13 cellular contexts compared by ENCODE assay signal in genomic region chr6:87115402-87116135, GRCh38. TPM values are rescaled to one million over a fixed set of nuclear protein-coding genes. Genes with fewer than 3 reads are reported as not detected.
DNase-seq lines count a peak whose midpoint lies in the region; ATAC-seq and TF ChIP-seq lines count a peak whose summit lies in the region.
"Had no signal": no experiment of that assay in that cellular context is flagged by ENCODE, and none has a peak within 500 bp of the region (broad histone marks: within the 10 kb centered on the region; RNA-seq: fewer than 3 reads in every experiment).

No MANE protein-coding gene starts in this region.

- H3K4me2 ChIP-seq in neural progenitor cell: no peak overlapping the region
- H3K4me2 ChIP-seq: BLaER1 treated with 17β-estradiol and CSF1 and Interleukin-3, amounts not matched to agents 10 nM and 100 nM had no signal

- peak; percentile 97 for ATAC-seq in GM21619 (IDR thresholded peaks at IDR 0.05; ENCODE audit: unreplicated experiment)
- peak; percentile 92 for ATAC-seq in HG03280 (IDR thresholded peaks at IDR 0.05; ENCODE audit: unreplicated experiment)
- ATAC-seq: gastroesophageal sphincter had no signal

- no peak overlapping the region for H3K27ac ChIP-seq in neural progenitor cell
- no peak overlapping the region for H3K27ac ChIP-seq in vagina
- H3K27ac ChIP-seq: BLaER1 treated with 17β-estradiol and CSF1 and Interleukin-3, amounts not matched to agents 10 nM and 100 nM; gastroesophageal sphincter had no signal

- no peaks in the 10 kb centered on the region for H3K9me3 Mint-ChIP-seq in activated naive CD4-positive, alpha-beta T cell treated with anti-CD3 and anti-CD28 coated beads for 36 hours
- H3K9me3 Mint-ChIP-seq in activated naive CD4-positive, alpha-beta T cell treated with anti-CD3 and anti-CD28 coated beads, Interleukin-2, amount 10 ng/mL, durations not matched to agents 7 days and 5 days: no peaks in the 10 kb centered on the region
- no peaks in the 10 kb centered on the region for H3K9me3 Mint-ChIP-seq in neural progenitor cell

- CTCF ChIA-PET in activated naive CD4-positive, alpha-beta T cell treated with anti-CD3 and anti-CD28 coated beads for 36 hours (lab: Charles Lee): interaction anchor here (1.2 to 1.3 kb wide), 2 partner anchors 37 to 206 kb away, joined by 3 to 4 read pairs; partner anchors contain the start of gene SMIM8
- CTCF ChIA-PET in activated naive CD4-positive, alpha-beta T cell treated with anti-CD3 and anti-CD28 coated beads, Interleukin-2, amount 10 ng/mL, durations not matched to agents 7 days and 5 days (lab: Charles Lee): interaction anchor here (1.0 kb wide), 1 partner anchor 35 kb away, joined by 3 read pairs; no protein-coding TSS in a partner anchor

- H3K9ac ChIP-seq in neural progenitor cell: no peak overlapping the region
- H3K9ac ChIP-seq: BLaER1 treated with 17β-estradiol and CSF1 and Interleukin-3, amounts not matched to agents 10 nM and 100 nM had no signal

- H3K79me2 ChIP-seq in neural progenitor cell (ENCODE audit: low read depth): no peaks in the 10 kb centered on the region

- peak overlapping the region; percentile 14 for H2AFZ ChIP-seq in neural progenitor cell (replicated peaks)

- no peak overlapping the region for H3K27ac Mint-ChIP-seq in activated naive CD4-positive, alpha-beta T cell treated with anti-CD3 and anti-CD28 coated beads for 36 hours
- H3K27ac Mint-ChIP-seq in activated naive CD4-positive, alpha-beta T cell treated with anti-CD3 and anti-CD28 coated beads, Interleukin-2, amount 10 ng/mL, durations not matched to agents 7 days and 5 days: no peak overlapping the region
- H3K27ac Mint-ChIP-seq in neural progenitor cell: no peak overlapping the region

- DNase-seq in activated naive CD4-positive, alpha-beta T cell treated with anti-CD3 and anti-CD28 coated beads for 36 hours: peak; percentile 26
- DNase-seq in activated naive CD4-positive, alpha-beta T cell treated with anti-CD3 and anti-CD28 coated beads, Interleukin-2, amount 10 ng/mL, durations not matched to agents 7 days and 5 days: no peak
- DNase-seq in neural progenitor cell (ENCODE audit: low spot score) (no peak), vagina (ENCODE audit: extremely low spot score in 2 of 2) (no peak), inferior parietal cortex (ENCODE audit: extremely low spot score) (no peak), SKM-1 treated with dmso at 0.1 percent for 144 hours (lab: John Stamatoyannopoulos, UW; ENCODE audit: unreplicated experiment) (no peak)
- DNase-seq: substantia nigra had no signal

- H3K4me3 ChIP-seq in neural progenitor cell (no peak overlapping the region), vagina (no peak overlapping the region)
- H3K4me3 ChIP-seq: BLaER1 treated with 17β-estradiol and CSF1 and Interleukin-3, amounts not matched to agents 10 nM and 100 nM; gastroesophageal sphincter had no signal

- H3K4me3 Mint-ChIP-seq in activated naive CD4-positive, alpha-beta T cell treated with anti-CD3 and anti-CD28 coated beads for 36 hours: no peak overlapping the region
- H3K4me3 Mint-ChIP-seq in activated naive CD4-positive, alpha-beta T cell treated with anti-CD3 and anti-CD28 coated beads, Interleukin-2, amount 10 ng/mL, durations not matched to agents 7 days and 5 days: no peak overlapping the region
- H3K4me3 Mint-ChIP-seq in neural progenitor cell: no peak overlapping the region

- H3K9me3 ChIP-seq in neural progenitor cell (ENCODE audit: low read depth) (no peaks in the 10 kb centered on the region), vagina (no peaks in the 10 kb centered on the region)
- H3K9me3 ChIP-seq: BLaER1 treated with 17β-estradiol and CSF1 and Interleukin-3, amounts not matched to agents 10 nM and 100 nM; gastroesophageal sphincter had no signal

- peaks cover 3% of the 10 kb centered on the region for H3K27me3 Mint-ChIP-seq in activated naive CD4-positive, alpha-beta T cell treated with anti-CD3 and anti-CD28 coated beads for 36 hours (ENCODE audit: low read depth)
- H3K27me3 Mint-ChIP-seq in activated naive CD4-positive, alpha-beta T cell treated with anti-CD3 and anti-CD28 coated beads, Interleukin-2, amount 10 ng/mL, durations not matched to agents 7 days and 5 days: peaks cover 3% of the 10 kb centered on the region
- H3K27me3 Mint-ChIP-seq in neural progenitor cell (ENCODE audit: insufficient read depth, low read depth): peaks cover 3% of the 10 kb centered on the region

- TF ChIP-seq CTCF in neural progenitor cell (IDR thresholded peaks at IDR 0.05): no peak
- TF ChIP-seq CTCF in vagina (IDR thresholded peaks at IDR 0.05): no peak

- no peaks in the 10 kb centered on the region for H3K36me3 Mint-ChIP-seq in activated naive CD4-positive, alpha-beta T cell treated with anti-CD3 and anti-CD28 coated beads for 36 hours (ENCODE audit: low read depth)
- H3K36me3 Mint-ChIP-seq in activated naive CD4-positive, alpha-beta T cell treated with anti-CD3 and anti-CD28 coated beads, Interleukin-2, amount 10 ng/mL, durations not matched to agents 7 days and 5 days: no peaks in the 10 kb centered on the region
- H3K36me3 Mint-ChIP-seq in neural progenitor cell: no peaks in the 10 kb centered on the region

- H3K27me3 ChIP-seq in neural progenitor cell: no peaks in the 10 kb centered on the region
- H3K27me3 ChIP-seq in vagina: no peaks in the 10 kb centered on the region
- H3K27me3 ChIP-seq: BLaER1 treated with 17β-estradiol and CSF1 and Interleukin-3, amounts not matched to agents 10 nM and 100 nM; gastroesophageal sphincter had no signal

- H3K4me1 ChIP-seq in neural progenitor cell: no peaks in the 10 kb centered on the region
- H3K4me1 ChIP-seq in vagina: no peaks in the 10 kb centered on the region
- H3K4me1 ChIP-seq: BLaER1 treated with 17β-estradiol and CSF1 and Interleukin-3, amounts not matched to agents 10 nM and 100 nM; gastroesophageal sphincter had no signal

- H3K4me1 Mint-ChIP-seq in activated naive CD4-positive, alpha-beta T cell treated with anti-CD3 and anti-CD28 coated beads for 36 hours (ENCODE audit: low read depth): no peaks in the 10 kb centered on the region
- H3K4me1 Mint-ChIP-seq in activated naive CD4-positive, alpha-beta T cell treated with anti-CD3 and anti-CD28 coated beads, Interleukin-2, amount 10 ng/mL, durations not matched to agents 7 days and 5 days: no peaks in the 10 kb centered on the region
- H3K4me1 Mint-ChIP-seq in neural progenitor cell: no peaks in the 10 kb centered on the region

- H3K36me3 ChIP-seq in neural progenitor cell (no peaks in the 10 kb centered on the region), vagina (no peaks in the 10 kb centered on the region)
- H3K36me3 ChIP-seq: BLaER1 treated with 17β-estradiol and CSF1 and Interleukin-3, amounts not matched to agents 10 nM and 100 nM; gastroesophageal sphincter had no signal

- no peaks in the 10 kb centered on the region for H4K20me1 ChIP-seq in neural progenitor cell (ENCODE audit: low read depth)
- H4K20me1 ChIP-seq: BLaER1 treated with 17β-estradiol and CSF1 and Interleukin-3, amounts not matched to agents 10 nM and 100 nM had no signal

- no peak for TF ChIP-seq POLR2A in vagina (IDR thresholded peaks at IDR 0.05)

- H3F3A ChIP-seq in neural progenitor cell (ENCODE audit: low read depth): no peaks in the 10 kb centered on the region

- intact Hi-C loops in activated naive CD4-positive, alpha-beta T cell treated with anti-CD3 and anti-CD28 coated beads for 36 hours (cut with micrococcal nuclease): no loop called here
- intact Hi-C loops in vagina (cut with DNase I): no loop called here

RNA-seq across cellular contexts. Expression of gene CGA, which starts 20.7 kb away (rescaled TPM):
- total RNA-seq in activated naive CD4-positive, alpha-beta T cell treated with anti-CD3 and anti-CD28 coated beads for 36 hours: not detected
- 0.46 TPM in 1 of 2 replicates, not detected in the other for total RNA-seq in neural progenitor cell (ENCODE audit: low replicate concordance)
- total RNA-seq in vagina: not detected
- total RNA-seq: bronchial epithelial cell, gastroesophageal sphincter, mononuclear cell had no signal

RNA-seq across cellular contexts. Expression of gene ZNF292, which starts 39.8 kb away (rescaled TPM):
- 10 to 100 TPM; 39.5 to 41.2 TPM for total RNA-seq in activated naive CD4-positive, alpha-beta T cell treated with anti-CD3 and anti-CD28 coated beads for 36 hours
- total RNA-seq in neural progenitor cell (ENCODE audit: low replicate concordance) (44.1 and 66.8 TPM in 2 replicates), vagina (41.5 TPM)
